18 cellular contexts compared by ENCODE assay signal in the genomic region with DNA sequence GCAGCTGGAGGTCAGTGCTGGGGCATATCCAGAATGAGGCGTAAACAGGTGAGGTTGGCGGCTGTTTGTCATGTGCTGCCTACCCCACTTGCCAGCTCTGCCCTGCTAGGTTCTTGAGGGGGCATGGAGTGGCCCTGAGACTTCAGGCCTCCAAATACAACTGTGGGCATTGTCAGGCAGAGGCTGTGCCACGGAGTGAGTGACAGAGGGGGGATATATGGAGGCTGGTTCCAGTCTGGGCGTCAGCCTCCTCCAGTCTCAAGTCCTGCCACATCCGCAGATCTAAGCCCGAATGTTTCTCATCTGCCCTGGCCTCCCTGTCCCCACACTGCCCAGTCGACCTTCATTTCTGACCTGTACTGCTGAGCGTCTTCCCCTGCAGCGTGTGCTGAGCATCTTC.
DNase-seq lines count a peak whose midpoint lies in the region; ATAC-seq and TF ChIP-seq lines count a peak whose summit lies in the region.
"Had no signal": no experiment of that assay in that cellular context is flagged by ENCODE, and none has a peak within 500 bp of the region (broad histone marks: within the 10 kb centered on the region; RNA-seq: fewer than 3 reads in every experiment).

No MANE protein-coding gene starts in this region.

- peaks cover 30% of the 10 kb centered on the region for H3K4me1 Mint-ChIP-seq in T-helper 17 cell
- H3K4me1 Mint-ChIP-seq in CD8-positive, alpha-beta memory T cell = peaks cover 7 to 11% (median 7%) of the 10 kb centered on the region in 3 donors

- CTCF ChIA-PET in CD8-positive, alpha-beta memory T cell (lab: Charles Lee) = no interaction called here

- no peaks in the 10 kb centered on the region for H3K4me1 ChIP-seq in upper lobe of right lung
- no peaks in the 10 kb centered on the region for H3K4me1 ChIP-seq in CD8-positive, alpha-beta memory T cell (ENCODE audit: insufficient read depth, low read length)

- peak; percentile 32 for DNase-seq in activated CD8-positive, alpha-beta memory T cell treated with anti-CD3 and anti-CD28 coated beads for 24 hours
- no peak for DNase-seq in activated CD8-positive, alpha-beta memory T cell treated with anti-CD3 and anti-CD28 coated beads, Interleukin-2, amount 50 U/mL, for 4 hours
- no peak for DNase-seq in T-helper 17 cell
- DNase-seq in omental fat pad (ENCODE audit: low spot score) = no peak
- no peak for DNase-seq in upper lobe of right lung
- no peak for DNase-seq in COLO829 (ENCODE audit: low spot score)
- DNase-seq in CD8-positive, alpha-beta memory T cell = no peak
- DNase-seq: 8988T; CD4-positive, CD25-positive, alpha-beta regulatory T cell; DMS153; DMS79 treated with DMSO at 0.1 percent for 48 hours; GF-D8; GOT3; H9 had no signal

- POLR2A ChIA-PET in CD8-positive, alpha-beta memory T cell (lab: Charles Lee) = no interaction called here

- H3K36me3 ChIP-seq in upper lobe of right lung = peaks cover 44% of the 10 kb centered on the region
- peaks cover 11% of the 10 kb centered on the region for H3K36me3 ChIP-seq in CD8-positive, alpha-beta memory T cell (ENCODE audit: insufficient read depth, low read length)

- H3K27ac Mint-ChIP-seq in T-helper 17 cell = peak overlapping the region; percentile 57
- peak overlapping the region in 2 of 8 donors; percentile 65 for H3K27ac Mint-ChIP-seq in CD8-positive, alpha-beta memory T cell

- H3K27ac ChIP-seq in upper lobe of right lung = no peak overlapping the region
- H3K27ac ChIP-seq in CD8-positive, alpha-beta memory T cell (ENCODE audit: low read depth, low read length) = no peak overlapping the region
- H3K27ac ChIP-seq: BLaER1 treated with 17β-estradiol and CSF1 and Interleukin-3, amounts not matched to agents 10 nM and 100 nM had no signal

- H3K27me3 ChIP-seq in upper lobe of right lung = no peaks in the 10 kb centered on the region
- no peaks in the 10 kb centered on the region for H3K27me3 ChIP-seq in CD8-positive, alpha-beta memory T cell (ENCODE audit: insufficient read depth, low read length, poor library complexity, severe bottlenecking)

- H3K36me3 Mint-ChIP-seq in T-helper 17 cell (ENCODE audit: low read depth) = peaks cover 9% of the 10 kb centered on the region
- peaks cover 3 to 64% (median 8%) of the 10 kb centered on the region in 3 donors for H3K36me3 Mint-ChIP-seq in CD8-positive, alpha-beta memory T cell

- ATAC-seq in T-helper 17 cell = no peak
- peak; percentile 27 for ATAC-seq in omental fat pad (ENCODE audit: low FRiP score)
- peak; percentile 8 for ATAC-seq in upper lobe of right lung
- ATAC-seq in GM19351 (IDR thresholded peaks at IDR 0.05; ENCODE audit: unreplicated experiment) = no peak
- ATAC-seq: HepG2 had no signal

- no peak overlapping the region for H3K4me3 ChIP-seq in upper lobe of right lung
- no peak overlapping the region for H3K4me3 ChIP-seq in CD8-positive, alpha-beta memory T cell (ENCODE audit: low read length)
- H3K4me3 ChIP-seq: BLaER1 treated with 17β-estradiol and CSF1 and Interleukin-3, amounts not matched to agents 10 nM and 100 nM had no signal

- H3K9me3 ChIP-seq in T-helper 17 cell (ENCODE audit: control insufficient read depth, low read length, poor library complexity, severe bottlenecking) (no peaks in the 10 kb centered on the region), upper lobe of right lung (no peaks in the 10 kb centered on the region)
- H3K9me3 ChIP-seq in CD8-positive, alpha-beta memory T cell (ENCODE audit: low read length) = no peaks in the 10 kb centered on the region
- H3K9me3 ChIP-seq: BLaER1 treated with 17β-estradiol and CSF1 and Interleukin-3, amounts not matched to agents 10 nM and 100 nM had no signal

- H3K27me3 Mint-ChIP-seq in T-helper 17 cell = no peaks in the 10 kb centered on the region
- H3K27me3 Mint-ChIP-seq in CD8-positive, alpha-beta memory T cell = no peaks in the 10 kb centered on the region
- H3K27me3 Mint-ChIP-seq: CD4-positive, CD25-positive, alpha-beta regulatory T cell had no signal

- no peaks in the 10 kb centered on the region for H3K9me3 Mint-ChIP-seq in CD8-positive, alpha-beta memory T cell
- H3K9me3 Mint-ChIP-seq: CD4-positive, CD25-positive, alpha-beta regulatory T cell; H9; IgD-negative memory B cell had no signal

- intact Hi-C loops in upper lobe of right lung (cut with DNase I) = no loop called here

- no peak overlapping the region for H3K4me3 Mint-ChIP-seq in T-helper 17 cell
- H3K4me3 Mint-ChIP-seq in CD8-positive, alpha-beta memory T cell = peak overlapping the region in 1 of 7 donors; percentile 50
- H3K4me3 Mint-ChIP-seq: CD4-positive, CD25-positive, alpha-beta regulatory T cell; H9; IgD-negative memory B cell had no signal

- TF ChIP-seq CTCF in omental fat pad (IDR thresholded peaks at IDR 0.05) (no peak), upper lobe of right lung (IDR thresholded peaks at IDR 0.05) (no peak)

Comparison
In these comparisons a context has a peak if more than half of its experiments do, and no peak if none do; other contexts are left out.
1. ATAC-seq: peak in omental fat pad (single experiment) and upper lobe of right lung (single experiment); none in T-helper 17 cell (single experiment) and GM19351 (single experiment).